ENCODE assay signal across 18 cellular contexts in genomic region chr1:75730432-75730831, GRCh38. TPM values are rescaled to one million over a fixed set of nuclear protein-coding genes. Genes with fewer than 3 reads are reported as not detected.
A peak's percentile ranks its signal among the peaks of the same experiment; 100 is the strongest.
DNase-seq lines count a peak whose midpoint lies in the region; ATAC-seq and TF ChIP-seq lines count a peak whose summit lies in the region.
"Had no signal": no experiment of that assay in that cellular context is flagged by ENCODE, and none has a peak within 500 bp of the region (broad histone marks: within the 10 kb centered on the region; RNA-seq: fewer than 3 reads in every experiment).

No MANE protein-coding gene starts in this region.

- H3K9ac ChIP-seq in OCI-LY3 (ENCODE audit: low read length) (peak overlapping the region; percentile 9; the same call in 1 of the 2 replicates), mesendoderm (ENCODE audit: low read length) (no peak overlapping the region)
- H3K9ac ChIP-seq: BLaER1 had no signal

- H3K4me1 ChIP-seq in OCI-LY3 (ENCODE audit: low read length), result peaks cover 37% of the 10 kb centered on the region
- no peaks in the 10 kb centered on the region for H3K4me1 ChIP-seq in mesendoderm (ENCODE audit: control insufficient read depth, low read depth, low read length)

- peak overlapping the region; percentile 28 for H4K8ac ChIP-seq in mesendoderm (ENCODE audit: low read depth, low read length)

- H3K9me3 ChIP-seq in OCI-LY3 (ENCODE audit: insufficient read depth, low read length), result no peaks in the 10 kb centered on the region
- H3K9me3 ChIP-seq: BLaER1 had no signal

- TF ChIP-seq CTCF in OCI-LY3 (IDR thresholded peaks at IDR 0.05; ENCODE audit: low read depth, low read length) (no peak), activated B cell treated with CpG ODN at 0.5 μM for 24 hours (IDR thresholded peaks at IDR 0.05) (no peak)

- CTCF ChIA-PET in activated B cell treated with CpG ODN at 0.5 μM for 24 hours (lab: Charles Lee) (no interaction called here), T-cell (lab: Charles Lee) (interaction anchor here (0.6 kb wide), 2 partner anchors 69 to 564 kb away, joined by 4 to 5 read pairs; no protein-coding TSS in a partner anchor)

- no peak overlapping the region for H2AK5ac ChIP-seq in mesendoderm (ENCODE audit: low read length)

- intact Hi-C loops in activated B cell treated with CpG ODN at 0.5 μM for 24 hours (cut with micrococcal nuclease), result no loop called here

- peaks cover 18% of the 10 kb centered on the region for H3K79me2 ChIP-seq in OCI-LY3 (ENCODE audit: low read length)
- peaks cover 14% of the 10 kb centered on the region for H3K79me2 ChIP-seq in mesendoderm (ENCODE audit: control insufficient read depth, insufficient read depth, low read length)

- H3K4me1 Mint-ChIP-seq in activated B cell treated with CpG ODN at 0.5 μM for 24 hours, result peaks cover 34% of the 10 kb centered on the region
- peaks cover 24 to 31% (median 30%) of the 10 kb centered on the region in 3 donors for H3K4me1 Mint-ChIP-seq in T-cell

- H3K4me3 ChIP-seq in OCI-LY3 (ENCODE audit: low read length) (peak overlapping the region; percentile 36), mesendoderm (ENCODE audit: low read length) (no peak overlapping the region)
- H3K4me3 ChIP-seq: BLaER1, GM12878, GM23338 had no signal

- peak overlapping the region; percentile 63 for H3K27ac Mint-ChIP-seq in activated B cell treated with CpG ODN at 0.5 μM for 24 hours
- H3K27ac Mint-ChIP-seq in T-cell, result no peak overlapping the region
- H3K27ac Mint-ChIP-seq: CD4-positive, alpha-beta T cell; GM23338 had no signal

- H2BK5ac ChIP-seq in mesendoderm (ENCODE audit: low read length), result no peak overlapping the region

- H3K9me3 Mint-ChIP-seq in activated B cell treated with CpG ODN at 0.5 μM for 24 hours (no peaks in the 10 kb centered on the region), T-cell (no peaks in the 10 kb centered on the region)
- H3K9me3 Mint-ChIP-seq: CD14-positive monocyte; CD4-positive, alpha-beta T cell; CD8-positive, alpha-beta memory T cell; GM23338; H9 had no signal

- H3K27me3 ChIP-seq in OCI-LY3 (ENCODE audit: low read depth, low read length), result no peaks in the 10 kb centered on the region
- H3K27me3 ChIP-seq in mesendoderm (ENCODE audit: insufficient read depth, low read length, poor library complexity), result no peaks in the 10 kb centered on the region
- H3K27me3 ChIP-seq: BLaER1 had no signal

- ATAC-seq in activated B cell treated with CpG ODN at 0.5 μM for 24 hours (ENCODE audit: low read depth) (no peak), GM21447 (IDR thresholded peaks at IDR 0.05; ENCODE audit: unreplicated experiment) (no peak), T-cell (replicated peaks in 1 of 4) (no peak)
- ATAC-seq: GM12878, GM23338, HCT116 had no signal

- peaks cover 38% of the 10 kb centered on the region for H3K36me3 Mint-ChIP-seq in activated B cell treated with CpG ODN at 0.5 μM for 24 hours (ENCODE audit: low read depth)
- peaks cover 25% of the 10 kb centered on the region for H3K36me3 Mint-ChIP-seq in T-cell

- H3K27ac ChIP-seq in OCI-LY3 (ENCODE audit: low read length), result peak overlapping the region; percentile 55
- H3K27ac ChIP-seq in mesendoderm (ENCODE audit: low read depth, low read length), result no peak overlapping the region
- H3K27ac ChIP-seq: BLaER1 had no signal

- H2AFZ ChIP-seq in OCI-LY3 (ENCODE audit: low read depth, low read length), result no peak overlapping the region
- H2AFZ ChIP-seq: GM23338 had no signal

- H2BK120ac ChIP-seq in mesendoderm (ENCODE audit: low read depth, low read length), result no peak overlapping the region

- H4K5ac ChIP-seq in mesendoderm (ENCODE audit: low read length), result no peak overlapping the region

- H3K4me2 ChIP-seq in OCI-LY3 (ENCODE audit: low read length), result peak overlapping the region; percentile 59
- H3K4me2 ChIP-seq in mesendoderm (ENCODE audit: low read length), result no peak overlapping the region
- H3K4me2 ChIP-seq: BLaER1, GM23338 had no signal

- H3K18ac ChIP-seq in mesendoderm (ENCODE audit: low read length), result no peak overlapping the region

- H2BK15ac ChIP-seq in mesendoderm (replicated peaks; ENCODE audit: low read depth), result no peak overlapping the region

- DNase-seq in activated B cell treated with CpG ODN at 0.5 μM for 24 hours (no peak), mesendoderm (no peak), C1 segment of cervical spinal cord (lab: John Stamatoyannopoulos, UW) (no peak), T-cell (no peak)
- DNase-seq: CD4-positive, alpha-beta T cell; CD8-positive, alpha-beta memory T cell; DMS 273 treated with DMSO at 0.1 percent for 48 hours; DMS79; EL; GDM1; H9 had no signal

- POLR2A ChIA-PET in activated B cell treated with CpG ODN at 0.5 μM for 24 hours (lab: Charles Lee) (interaction anchor here (0.7 kb wide), 1 partner anchor 16 kb away, joined by 10 read pairs; no protein-coding TSS in a partner anchor), T-cell (lab: Charles Lee) (interaction anchor here in 1 of 2 donors (0.6 kb wide), 1 partner anchor 55 kb away, joined by 3 read pairs; no protein-coding TSS in a partner anchor)

- H3K23ac ChIP-seq in mesendoderm (ENCODE audit: low read length), result no peak overlapping the region

- no peak overlapping the region for H3K4ac ChIP-seq in mesendoderm (ENCODE audit: low read depth, low read length)

- H3K36me3 ChIP-seq in OCI-LY3 (replicated peaks; ENCODE audit: low read depth, low read length) (peaks cover 8% of the 10 kb centered on the region), mesendoderm (ENCODE audit: control insufficient read depth, insufficient read depth, low read length) (no peaks in the 10 kb centered on the region)

- H3K79me1 ChIP-seq in mesendoderm (ENCODE audit: low read length), result peaks cover 7% of the 10 kb centered on the region

- no peaks in the 10 kb centered on the region for H3K27me3 Mint-ChIP-seq in activated B cell treated with CpG ODN at 0.5 μM for 24 hours
- H3K27me3 Mint-ChIP-seq in T-cell, result no peaks in the 10 kb centered on the region
- H3K27me3 Mint-ChIP-seq: CD4-positive, alpha-beta T cell; CD8-positive, alpha-beta memory T cell had no signal

- no peak overlapping the region for H3K56ac ChIP-seq in mesendoderm (ENCODE audit: low read length)

- 0 out of 2 replicates have a peak, but pooled peaks cover 3% of the 10 kb centered on the region for H4K20me1 ChIP-seq in OCI-LY3 (ENCODE audit: insufficient read depth, low read length)

- WGBS in mesendoderm (ENCODE audit: extremely low coverage, insufficient coverage, low lambda C conversion rate), result no CpG with 5 or more reads among the region's 2 CpGs

- H3K4me3 Mint-ChIP-seq in activated B cell treated with CpG ODN at 0.5 μM for 24 hours (no peak overlapping the region), T-cell (no peak overlapping the region)
- H3K4me3 Mint-ChIP-seq: CD14-positive monocyte; CD4-positive, alpha-beta T cell; CD8-positive, alpha-beta memory T cell; GM23338; H9 had no signal

RNA-seq across cellular contexts. Expression of gene ACADM, which starts 5.9 kb away (rescaled TPM):
- 49.4 and 49.9 TPM in 2 replicates for total RNA-seq in activated B cell treated with CpG ODN at 0.5 μM for 24 hours
- 28.4 TPM for polyA plus RNA-seq in mesendoderm (2013, experiment 1 of 2)
- polyA plus RNA-seq in mesendoderm (2013, experiment 2 of 2), result 27.9 TPM
- 10 to 100 TPM; 16.6 to 29.3 (median 23.0) TPM for total RNA-seq in T-cell

RNA-seq across cellular contexts. Expression of gene RABGGTB, which starts 55.6 kb away (rescaled TPM):
- total RNA-seq in activated B cell treated with CpG ODN at 0.5 μM for 24 hours (203 and 234 TPM in 2 replicates), T-cell (100 to 1,000 TPM in 2 of 5 donors, 10 to 100 TPM in 3; 75.8 to 153 (median 83.6) TPM)
- polyA plus RNA-seq in mesendoderm (2013, experiment 1 of 2), result 115 TPM
- polyA plus RNA-seq in mesendoderm (2013, experiment 2 of 2), result 113 TPM
